In genomic region chr2:174038472-174038871, GRCh38 we compare ENCODE assay signal across 14 cellular contexts.
DNase-seq lines count a peak whose midpoint lies in the region; ATAC-seq and TF ChIP-seq lines count a peak whose summit lies in the region.
"Had no signal": no experiment of that assay in that cellular context is flagged by ENCODE, and none has a peak within 500 bp of the region (broad histone marks: within the 10 kb centered on the region; RNA-seq: fewer than 3 reads in every experiment).

No MANE protein-coding gene starts in this region.

- no peak overlapping the region for H3K4me3 Mint-ChIP-seq in Calu3 (ENCODE audit: low read depth, unreplicated experiment)
- no peak overlapping the region for H3K4me3 Mint-ChIP-seq in endodermal cell

- no peak for TF ChIP-seq CTCF in Calu3 (IDR thresholded peaks at IDR 0.05; ENCODE audit: unreplicated experiment)
- TF ChIP-seq CTCF in endodermal cell (conservative IDR thresholded peaks at IDR 0.05): no peak

- DNase-seq in Calu3 (no peak), NOMO-1 (lab: John Stamatoyannopoulos, UW; ENCODE audit: unreplicated experiment in 2 of 2) (peak; percentile 38 to 82), endodermal cell (no peak), DMS 273 (lab: John Stamatoyannopoulos, UW; ENCODE audit: unreplicated experiment) (no peak), OCI-M2 (lab: John Stamatoyannopoulos, UW; ENCODE audit: unreplicated experiment) (no peak), nucleus accumbens (lab: John Stamatoyannopoulos, UW) (no peak)
- DNase-seq: activated CD4-positive, alpha-beta T cell treated with anti-CD3 and anti-CD28 coated beads for 48 hours; CD8-positive, alpha-beta memory T cell; glutamatergic neuron; NCI-H2171 treated with DMSO at 0.1 percent for 48 hours; SJCRH30 had no signal

- H3K36me3 ChIP-seq in endodermal cell (ENCODE audit: control insufficient read depth, insufficient read depth, low read length): no peaks in the 10 kb centered on the region
- H3K36me3 ChIP-seq: SJCRH30, tibial nerve had no signal

- no TSS peak for BruUV-seq in Calu3 (replicated peaks; lab: Mats Ljungman, UMichigan)

- H3K27ac ChIP-seq in endodermal cell (ENCODE audit: low read depth, low read length): no peak overlapping the region
- H3K27ac ChIP-seq: SJCRH30 had no signal

- H3K9me3 Mint-ChIP-seq in Calu3 (ENCODE audit: low read depth, unreplicated experiment): peaks cover 3% of the 10 kb centered on the region
- no peaks in the 10 kb centered on the region for H3K9me3 Mint-ChIP-seq in endodermal cell
- H3K9me3 Mint-ChIP-seq: CD8-positive, alpha-beta memory T cell had no signal

- H3K4me1 ChIP-seq in endodermal cell (ENCODE audit: control insufficient read depth, insufficient read depth, low read length): no peaks in the 10 kb centered on the region

- H3K36me3 Mint-ChIP-seq in Calu3 (ENCODE audit: insufficient read depth, unreplicated experiment) (no peaks in the 10 kb centered on the region), endodermal cell (ENCODE audit: low read depth) (no peaks in the 10 kb centered on the region)
- H3K36me3 Mint-ChIP-seq: CD8-positive, alpha-beta memory T cell had no signal

- H3K9me3 ChIP-seq in endodermal cell (ENCODE audit: control insufficient read depth, low read length): no peaks in the 10 kb centered on the region
- H3K9me3 ChIP-seq: SJCRH30, tibial nerve had no signal

- H3K27me3 ChIP-seq in endodermal cell (ENCODE audit: control insufficient read depth, insufficient read depth, low read length, poor library complexity, severe bottlenecking): no peaks in the 10 kb centered on the region
- H3K27me3 ChIP-seq: SJCRH30, tibial nerve had no signal

- H3K27me3 Mint-ChIP-seq in Calu3 (ENCODE audit: unreplicated experiment) (no peaks in the 10 kb centered on the region), endodermal cell (ENCODE audit: insufficient read depth) (peaks cover 3% of the 10 kb centered on the region)

- peaks cover 40% of the 10 kb centered on the region for H3K4me1 Mint-ChIP-seq in Calu3 (ENCODE audit: low read depth, unreplicated experiment)
- peaks cover 24% of the 10 kb centered on the region for H3K4me1 Mint-ChIP-seq in endodermal cell

- 71 to 80% methylated on average over 1 to 2 of the region's 2 CpGs for WGBS in endodermal cell (ENCODE audit: insufficient coverage in 1 of 2, insufficient read length in 1 of 2), 2 experiments

- peak; percentile 36 for ATAC-seq in GM21619 (IDR thresholded peaks at IDR 0.05; ENCODE audit: unreplicated experiment)
- ATAC-seq in GM18870 (IDR thresholded peaks at IDR 0.05; ENCODE audit: unreplicated experiment): no peak

- intact Hi-C loops in Calu3 (cut with micrococcal nuclease; ENCODE audit: unreplicated experiment): no loop called here

- CTCF ChIA-PET in Calu3 (lab: Charles Lee): interaction anchor here (1.3 kb wide), 1 partner anchor 13 kb away, joined by 4 read pairs; no protein-coding TSS in a partner anchor

- H3K4me3 ChIP-seq in endodermal cell (ENCODE audit: low read length): no peak overlapping the region
- H3K4me3 ChIP-seq: SJCRH30, tibial nerve had no signal

- H3K27ac Mint-ChIP-seq in Calu3 (ENCODE audit: unreplicated experiment): peak overlapping the region; percentile 67
- H3K27ac Mint-ChIP-seq in endodermal cell: peak overlapping the region; percentile 61

- H3K9ac ChIP-seq in endodermal cell (ENCODE audit: extremely low read depth, low read length, poor library complexity, severe bottlenecking): no peak overlapping the region

Comparison
In these comparisons a context has a peak if more than half of its experiments do, and no peak if none do; other contexts are left out.
1. DNase-seq: peak in NOMO-1 (2 of 2); none in Calu3 (single experiment), endodermal cell (single experiment), DMS 273 (single experiment), OCI-M2 (single experiment) and nucleus accumbens (0 of 56).